In genomic region chr19:52335768-52336116, GRCh38 we compare ENCODE assay signal across 8 cellular contexts. TPM values are rescaled to one million over a fixed set of nuclear protein-coding genes. Genes with fewer than 3 reads are reported as not detected.
A peak's percentile ranks its signal among the peaks of the same experiment; 100 is the strongest.
DNase-seq lines count a peak whose midpoint lies in the region; ATAC-seq and TF ChIP-seq lines count a peak whose summit lies in the region.

No MANE protein-coding gene starts in this region.

- peak overlapping the region; percentile 95 for H4K8ac ChIP-seq in trophoblast cell (ENCODE audit: low read depth, low read length)

- H2BK12ac ChIP-seq in trophoblast cell (ENCODE audit: low read length) = no peak overlapping the region

- H3K9me3 ChIP-seq in DND-41 (ENCODE audit: insufficient read depth, low read length, severe bottlenecking) (peaks cover 20% of the 10 kb centered on the region), PC-3 (ENCODE audit: low read length) (peaks cover 32% of the 10 kb centered on the region), trophoblast cell (ENCODE audit: insufficient read depth, low read depth, low read length) (peaks cover 20% of the 10 kb centered on the region)

- H2AFZ ChIP-seq in DND-41 (ENCODE audit: low read depth, low read length) (peak overlapping the region; percentile 95), PC-3 (ENCODE audit: low read length) (peak overlapping the region; percentile 96), trophoblast cell (ENCODE audit: insufficient read depth, low read length, poor library complexity) (peak overlapping the region; percentile 88)

- H3K4me2 ChIP-seq in DND-41 (ENCODE audit: insufficient read depth, low read length) = peak overlapping the region; percentile 84
- H3K4me2 ChIP-seq in PC-3 (ENCODE audit: low read length) = peak overlapping the region; percentile 83; the same call in 1 of the 2 replicates
- peak overlapping the region; percentile 95 for H3K4me2 ChIP-seq in trophoblast cell (ENCODE audit: low read length)

- H4K12ac ChIP-seq in trophoblast cell (ENCODE audit: low read depth, low read length) = peak overlapping the region; percentile 85

- no peaks in the 10 kb centered on the region for H3F3A ChIP-seq in PC-3 (ENCODE audit: low read length, unreplicated experiment)

- H4K20me1 ChIP-seq in DND-41 (ENCODE audit: insufficient read depth, low read length) = no peaks in the 10 kb centered on the region
- no peaks in the 10 kb centered on the region for H4K20me1 ChIP-seq in PC-3 (ENCODE audit: low read length)

- no TSS peak for BruUV-seq in PC-3 (replicated peaks; lab: Mats Ljungman, UMichigan)

- WGBS in trophoblast cell (ENCODE audit: extremely low coverage, insufficient coverage, insufficient read length) = no CpG with 5 or more reads among the region's 9 CpGs

- H3K9me2 ChIP-seq in PC-3 (replicated peaks; ENCODE audit: low read length) = no peaks in the 10 kb centered on the region

- H3K18ac ChIP-seq in trophoblast cell (ENCODE audit: low read length) = no peak overlapping the region

- H3K27me3 ChIP-seq in DND-41 (ENCODE audit: insufficient read depth, low read length, poor library complexity) = no peaks in the 10 kb centered on the region
- no peaks in the 10 kb centered on the region for H3K27me3 ChIP-seq in PC-3 (ENCODE audit: low read length)
- H3K27me3 ChIP-seq in trophoblast cell (ENCODE audit: insufficient read depth, low read length) = no peaks in the 10 kb centered on the region

- DNase-seq in DND-41 (no peak), PC-3 (no peak), fibroblast of mammary gland (ENCODE audit: low read depth) (no peak), trophoblast cell (no peak), NOMO-1 (lab: John Stamatoyannopoulos, UW; ENCODE audit: unreplicated experiment in 2 of 2) (no peak)

- no peak overlapping the region for H2BK120ac ChIP-seq in trophoblast cell (ENCODE audit: insufficient read depth, low read length, poor library complexity)

- POLR2A ChIA-PET in PC-3 (lab: Charles Lee; ENCODE audit: unreplicated experiment) = interaction anchor here (0.6 kb wide), 1 partner anchor 175 kb away, joined by 3 read pairs; no protein-coding TSS in a partner anchor

- CTCF ChIA-PET in PC-3 (lab: Charles Lee) = no interaction called here

- H3K36me3 ChIP-seq in DND-41 (ENCODE audit: insufficient read depth, low read length) = peaks cover 12% of the 10 kb centered on the region
- peaks cover 7% of the 10 kb centered on the region; the same call in 1 of the 2 replicates for H3K36me3 ChIP-seq in PC-3 (ENCODE audit: low read depth, low read length)
- H3K36me3 ChIP-seq in trophoblast cell (ENCODE audit: control insufficient read depth in 1 of 2, insufficient read depth in 2 of 2, low read length in 2 of 2) = peaks cover 4% of the 10 kb centered on the region in 2 experiments

- no peak overlapping the region for H4K91ac ChIP-seq in trophoblast cell (ENCODE audit: low read depth, low read length)

- peak overlapping the region; percentile 89 for H3K27ac ChIP-seq in DND-41 (ENCODE audit: low read length)
- H3K27ac ChIP-seq in PC-3 (ENCODE audit: low read length) = no peak overlapping the region
- no peak overlapping the region for H3K27ac ChIP-seq in trophoblast cell (ENCODE audit: low read depth, low read length)

- H3K4me3 ChIP-seq in DND-41 (ENCODE audit: low read depth in 1 of 2, low read length in 2 of 2) (peak overlapping the region; percentile 88 to 95; a peak in 3 of 4 replicates), PC-3 (ENCODE audit: low read length) (peak overlapping the region; percentile 70), fibroblast of mammary gland (ENCODE audit: control insufficient read depth, low read depth, low read length) (peak overlapping the region; percentile 81), trophoblast cell (ENCODE audit: low read depth, low read length) (peak overlapping the region; percentile 79)

- no peak overlapping the region for H2BK5ac ChIP-seq in trophoblast cell (ENCODE audit: low read depth, low read length, poor library complexity)

- H3K79me1 ChIP-seq in trophoblast cell (ENCODE audit: low read length) = peaks cover 7% of the 10 kb centered on the region

- H3K14ac ChIP-seq in trophoblast cell (ENCODE audit: low read length) = no peak overlapping the region

- no peak overlapping the region for H3K23ac ChIP-seq in trophoblast cell (ENCODE audit: low read length)

- peaks cover 18% of the 10 kb centered on the region for H3K4me1 ChIP-seq in DND-41 (ENCODE audit: insufficient read depth, low read length)
- H3K4me1 ChIP-seq in PC-3 (ENCODE audit: insufficient read depth, low read length) = no peaks in the 10 kb centered on the region
- H3K4me1 ChIP-seq in trophoblast cell (ENCODE audit: control insufficient read depth in 1 of 2, insufficient read depth in 2 of 2, low read length in 2 of 2) = peaks cover 3 to 4% of the 10 kb centered on the region in 2 experiments

- H2AK5ac ChIP-seq in trophoblast cell (ENCODE audit: low read length) = no peak overlapping the region

- H3K79me2 ChIP-seq in DND-41 (ENCODE audit: insufficient read depth, low read length) (peaks cover 25% of the 10 kb centered on the region), PC-3 (ENCODE audit: low read length) (no peaks in the 10 kb centered on the region), trophoblast cell (ENCODE audit: control insufficient read depth, insufficient read depth, low read length, poor library complexity) (peaks cover 5% of the 10 kb centered on the region)

- H3K9ac ChIP-seq in DND-41 (ENCODE audit: low read depth, low read length) (peak overlapping the region; percentile 97), PC-3 (ENCODE audit: low read length) (no peak overlapping the region), trophoblast cell (ENCODE audit: low read length) (no peak overlapping the region)

- no peak overlapping the region for H3K4ac ChIP-seq in trophoblast cell (ENCODE audit: low read depth, low read length)

- intact Hi-C loops in PC-3 (cut with micrococcal nuclease) = no loop called here

- TF ChIP-seq CTCF in DND-41 (IDR thresholded peaks at IDR 0.05; ENCODE audit: borderline replicate concordance, extremely low read depth, low read length, poor library complexity, severe bottlenecking) = no peak
- TF ChIP-seq CTCF in PC-3 (conservative IDR thresholded peaks at IDR 0.05; ENCODE audit: low read depth, low read length) = no peak
- TF ChIP-seq CTCF in fibroblast of mammary gland (conservative IDR thresholded peaks at IDR 0.05; ENCODE audit: control insufficient read depth, insufficient read depth, low read depth, low read length) = no peak

- peak; percentile 66 for ATAC-seq in DND-41 (ENCODE audit: insufficient read depth, low read depth)
- ATAC-seq in PC-3 = peak; percentile 20; the same call in 1 of the 2 replicates
- no peak for ATAC-seq in HG02623 (IDR thresholded peaks at IDR 0.05; ENCODE audit: unreplicated experiment)
- no peak for ATAC-seq in HG03432 (IDR thresholded peaks at IDR 0.05; ENCODE audit: unreplicated experiment)
- no peak for ATAC-seq in GM19452 (IDR thresholded peaks at IDR 0.05; ENCODE audit: unreplicated experiment)

RNA-seq across cellular contexts. Expression of gene ZNF610, which starts 0.3 kb away (rescaled TPM):
- total RNA-seq in PC-3 (2014; rRNA removed) = 0.23 and 0.29 TPM in 2 replicates
- polyA plus RNA-seq in trophoblast cell (2013) = 4.7 and 5.2 TPM in 2 replicates

RNA-seq across cellular contexts. Expression of gene ZNF880, which starts 34.0 kb away (rescaled TPM):
- 1.7 and 3.2 TPM in 2 replicates for total RNA-seq in PC-3 (2014; rRNA removed)
- polyA plus RNA-seq in trophoblast cell (2013) = 16.9 and 17.0 TPM in 2 replicates

RNA-seq across cellular contexts. Expression of gene ZNF480, which starts 38.8 kb away (rescaled TPM):
- 7.3 and 9.6 TPM in 2 replicates for total RNA-seq in PC-3 (2014; rRNA removed)
- polyA plus RNA-seq in trophoblast cell (2013) = 9.3 and 10.7 TPM in 2 replicates

Comparison
In these comparisons a context has a peak if more than half of its experiments do, and no peak if none do; other contexts are left out.
1. ATAC-seq: peak in DND-41 (single experiment) and PC-3 (single experiment); none in HG02623 (single experiment), HG03432 (single experiment) and GM19452 (single experiment).
2. Peak in every context shown above with its lines, with median percentiles within 50 percentile points of each other: H2AFZ ChIP-seq, H3K4me2 ChIP-seq and H3K4me3 ChIP-seq.